1 cellular context compared by ENCODE assay signal in the genomic region with DNA sequence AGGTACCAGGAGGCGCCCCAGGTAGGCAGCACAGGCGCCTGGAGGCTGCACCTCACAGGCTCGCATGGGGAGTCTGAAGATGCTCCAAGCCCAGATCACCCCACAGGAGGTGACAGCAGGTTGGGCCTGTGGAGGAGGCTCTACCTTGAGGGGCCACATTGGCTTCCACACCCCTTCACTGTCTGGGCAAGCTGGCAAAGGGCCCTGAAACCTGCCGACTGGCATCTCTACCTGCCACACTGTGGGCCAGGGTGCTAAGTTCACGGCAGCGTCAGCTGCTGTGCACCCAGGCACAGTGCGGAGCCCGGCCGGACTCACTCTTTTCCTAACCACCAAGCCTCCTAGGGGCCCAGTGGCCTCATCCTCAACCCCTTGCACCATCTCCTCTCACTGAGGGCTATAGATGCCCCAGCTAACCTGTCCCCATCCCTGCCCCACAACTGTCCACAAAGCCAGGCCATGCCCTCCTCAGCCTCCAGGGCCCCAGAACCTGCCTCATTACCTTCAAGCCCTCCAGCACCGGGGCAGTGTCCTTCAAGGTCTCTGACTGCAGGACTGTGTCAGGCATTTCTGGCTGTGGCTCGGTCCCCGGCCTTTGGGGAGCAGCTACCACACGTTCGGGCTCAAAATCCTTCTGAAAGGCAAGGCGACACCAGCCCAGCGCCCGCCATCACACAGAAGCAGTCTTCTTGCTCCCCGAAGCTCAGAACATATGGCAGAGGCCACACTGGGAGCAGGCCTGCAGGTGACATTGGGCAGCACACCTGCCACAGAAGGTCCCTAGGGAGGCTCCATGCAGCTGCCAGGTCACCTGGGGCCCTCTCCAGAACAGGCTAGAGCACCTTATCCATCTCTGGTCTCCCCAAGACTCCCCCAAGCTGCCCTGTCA.
TF ChIP-seq lines count a peak whose summit lies in the region.

No MANE protein-coding gene starts in this region.

TF ChIP-seq in K562, 482 proteins besides CTCF, POLR2A, EP300 and RAD21:
- TF ChIP-seq, protein P1, sequence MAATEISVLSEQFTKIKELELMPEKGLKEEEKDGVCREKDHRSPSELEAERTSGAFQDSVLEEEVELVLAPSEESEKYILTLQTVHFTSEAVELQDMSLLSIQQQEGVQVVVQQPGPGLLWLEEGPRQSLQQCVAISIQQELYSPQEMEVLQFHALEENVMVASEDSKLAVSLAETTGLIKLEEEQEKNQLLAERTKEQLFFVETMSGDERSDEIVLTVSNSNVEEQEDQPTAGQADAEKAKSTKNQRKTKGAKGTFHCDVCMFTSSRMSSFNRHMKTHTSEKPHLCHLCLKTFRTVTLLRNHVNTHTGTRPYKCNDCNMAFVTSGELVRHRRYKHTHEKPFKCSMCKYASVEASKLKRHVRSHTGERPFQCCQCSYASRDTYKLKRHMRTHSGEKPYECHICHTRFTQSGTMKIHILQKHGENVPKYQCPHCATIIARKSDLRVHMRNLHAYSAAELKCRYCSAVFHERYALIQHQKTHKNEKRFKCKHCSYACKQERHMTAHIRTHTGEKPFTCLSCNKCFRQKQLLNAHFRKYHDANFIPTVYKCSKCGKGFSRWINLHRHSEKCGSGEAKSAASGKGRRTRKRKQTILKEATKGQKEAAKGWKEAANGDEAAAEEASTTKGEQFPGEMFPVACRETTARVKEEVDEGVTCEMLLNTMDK (IDR thresholded peaks at IDR 0.05; ENCODE audit: borderline replicate concordance, insufficient read depth, low read depth, low read length, poor library complexity, severe bottlenecking) = no peak
- TF ChIP-seq HNRNPLL (IDR thresholded peaks at IDR 0.05; ENCODE audit: low read depth, low read length, poor library complexity, severe bottlenecking) (no peak), RFX5 (IDR thresholded peaks at IDR 0.05; ENCODE audit: low read depth, low read length) (no peak), GTF2A2 (tag; IDR thresholded peaks at IDR 0.05) (no peak), ILK (tag; IDR thresholded peaks at IDR 0.05; ENCODE audit: borderline replicate concordance, low read depth) (no peak)
- TF ChIP-seq, protein P2, sequence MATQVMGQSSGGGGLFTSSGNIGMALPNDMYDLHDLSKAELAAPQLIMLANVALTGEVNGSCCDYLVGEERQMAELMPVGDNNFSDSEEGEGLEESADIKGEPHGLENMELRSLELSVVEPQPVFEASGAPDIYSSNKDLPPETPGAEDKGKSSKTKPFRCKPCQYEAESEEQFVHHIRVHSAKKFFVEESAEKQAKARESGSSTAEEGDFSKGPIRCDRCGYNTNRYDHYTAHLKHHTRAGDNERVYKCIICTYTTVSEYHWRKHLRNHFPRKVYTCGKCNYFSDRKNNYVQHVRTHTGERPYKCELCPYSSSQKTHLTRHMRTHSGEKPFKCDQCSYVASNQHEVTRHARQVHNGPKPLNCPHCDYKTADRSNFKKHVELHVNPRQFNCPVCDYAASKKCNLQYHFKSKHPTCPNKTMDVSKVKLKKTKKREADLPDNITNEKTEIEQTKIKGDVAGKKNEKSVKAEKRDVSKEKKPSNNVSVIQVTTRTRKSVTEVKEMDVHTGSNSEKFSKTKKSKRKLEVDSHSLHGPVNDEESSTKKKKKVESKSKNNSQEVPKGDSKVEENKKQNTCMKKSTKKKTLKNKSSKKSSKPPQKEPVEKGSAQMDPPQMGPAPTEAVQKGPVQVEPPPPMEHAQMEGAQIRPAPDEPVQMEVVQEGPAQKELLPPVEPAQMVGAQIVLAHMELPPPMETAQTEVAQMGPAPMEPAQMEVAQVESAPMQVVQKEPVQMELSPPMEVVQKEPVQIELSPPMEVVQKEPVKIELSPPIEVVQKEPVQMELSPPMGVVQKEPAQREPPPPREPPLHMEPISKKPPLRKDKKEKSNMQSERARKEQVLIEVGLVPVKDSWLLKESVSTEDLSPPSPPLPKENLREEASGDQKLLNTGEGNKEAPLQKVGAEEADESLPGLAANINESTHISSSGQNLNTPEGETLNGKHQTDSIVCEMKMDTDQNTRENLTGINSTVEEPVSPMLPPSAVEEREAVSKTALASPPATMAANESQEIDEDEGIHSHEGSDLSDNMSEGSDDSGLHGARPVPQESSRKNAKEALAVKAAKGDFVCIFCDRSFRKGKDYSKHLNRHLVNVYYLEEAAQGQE (CRISPR knock-in tag; IDR thresholded peaks at IDR 0.05; ENCODE audit: low read depth) = no peak
- TF ChIP-seq, protein P3, sequence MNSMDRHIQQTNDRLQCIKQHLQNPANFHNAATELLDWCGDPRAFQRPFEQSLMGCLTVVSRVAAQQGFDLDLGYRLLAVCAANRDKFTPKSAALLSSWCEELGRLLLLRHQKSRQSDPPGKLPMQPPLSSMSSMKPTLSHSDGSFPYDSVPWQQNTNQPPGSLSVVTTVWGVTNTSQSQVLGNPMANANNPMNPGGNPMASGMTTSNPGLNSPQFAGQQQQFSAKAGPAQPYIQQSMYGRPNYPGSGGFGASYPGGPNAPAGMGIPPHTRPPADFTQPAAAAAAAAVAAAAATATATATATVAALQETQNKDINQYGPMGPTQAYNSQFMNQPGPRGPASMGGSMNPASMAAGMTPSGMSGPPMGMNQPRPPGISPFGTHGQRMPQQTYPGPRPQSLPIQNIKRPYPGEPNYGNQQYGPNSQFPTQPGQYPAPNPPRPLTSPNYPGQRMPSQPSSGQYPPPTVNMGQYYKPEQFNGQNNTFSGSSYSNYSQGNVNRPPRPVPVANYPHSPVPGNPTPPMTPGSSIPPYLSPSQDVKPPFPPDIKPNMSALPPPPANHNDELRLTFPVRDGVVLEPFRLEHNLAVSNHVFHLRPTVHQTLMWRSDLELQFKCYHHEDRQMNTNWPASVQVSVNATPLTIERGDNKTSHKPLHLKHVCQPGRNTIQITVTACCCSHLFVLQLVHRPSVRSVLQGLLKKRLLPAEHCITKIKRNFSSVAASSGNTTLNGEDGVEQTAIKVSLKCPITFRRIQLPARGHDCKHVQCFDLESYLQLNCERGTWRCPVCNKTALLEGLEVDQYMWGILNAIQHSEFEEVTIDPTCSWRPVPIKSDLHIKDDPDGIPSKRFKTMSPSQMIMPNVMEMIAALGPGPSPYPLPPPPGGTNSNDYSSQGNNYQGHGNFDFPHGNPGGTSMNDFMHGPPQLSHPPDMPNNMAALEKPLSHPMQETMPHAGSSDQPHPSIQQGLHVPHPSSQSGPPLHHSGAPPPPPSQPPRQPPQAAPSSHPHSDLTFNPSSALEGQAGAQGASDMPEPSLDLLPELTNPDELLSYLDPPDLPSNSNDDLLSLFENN (IDR thresholded peaks at IDR 0.05; ENCODE audit: low read depth in 2 of 2, low read length in 2 of 2) = no peak
- TF ChIP-seq, protein P4, sequence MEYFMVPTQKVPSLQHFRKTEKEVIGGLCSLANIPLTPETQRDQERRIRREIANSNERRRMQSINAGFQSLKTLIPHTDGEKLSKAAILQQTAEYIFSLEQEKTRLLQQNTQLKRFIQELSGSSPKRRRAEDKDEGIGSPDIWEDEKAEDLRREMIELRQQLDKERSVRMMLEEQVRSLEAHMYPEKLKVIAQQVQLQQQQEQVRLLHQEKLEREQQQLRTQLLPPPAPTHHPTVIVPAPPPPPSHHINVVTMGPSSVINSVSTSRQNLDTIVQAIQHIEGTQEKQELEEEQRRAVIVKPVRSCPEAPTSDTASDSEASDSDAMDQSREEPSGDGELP (CRISPR knock-in tag; IDR thresholded peaks at IDR 0.05; ENCODE audit: borderline replicate concordance) = 0 out of 2 replicates have a peak, but pooled peaks have one; percentile 11
